In the genomic region with DNA sequence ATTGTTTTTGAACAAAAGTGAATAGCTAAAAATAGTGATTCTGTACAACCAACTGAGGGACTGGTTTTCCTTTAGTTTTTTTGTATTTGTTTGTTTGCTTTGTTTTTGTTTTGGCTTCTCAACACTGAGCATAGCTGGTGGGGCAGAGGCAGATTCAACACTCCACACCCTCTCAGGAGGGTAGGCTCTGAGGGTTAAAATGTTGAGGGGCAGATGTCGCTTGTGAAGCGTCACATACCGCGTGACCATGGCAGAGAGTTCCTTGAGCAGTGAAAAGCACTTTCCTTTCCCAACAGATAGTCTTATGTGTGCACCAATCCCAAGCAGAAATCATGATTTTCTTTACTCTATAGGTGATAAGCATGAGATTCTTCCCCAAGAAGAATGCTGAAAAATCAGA, we compare ENCODE assay signal across 3 cellular contexts.
TF ChIP-seq lines count a peak whose summit lies in the region.

No MANE protein-coding gene starts in this region.

TF ChIP-seq in HCT116, 20 proteins besides CTCF, POLR2A, EP300 and RAD21 (continues in another document):
- TF ChIP-seq, protein P1, sequence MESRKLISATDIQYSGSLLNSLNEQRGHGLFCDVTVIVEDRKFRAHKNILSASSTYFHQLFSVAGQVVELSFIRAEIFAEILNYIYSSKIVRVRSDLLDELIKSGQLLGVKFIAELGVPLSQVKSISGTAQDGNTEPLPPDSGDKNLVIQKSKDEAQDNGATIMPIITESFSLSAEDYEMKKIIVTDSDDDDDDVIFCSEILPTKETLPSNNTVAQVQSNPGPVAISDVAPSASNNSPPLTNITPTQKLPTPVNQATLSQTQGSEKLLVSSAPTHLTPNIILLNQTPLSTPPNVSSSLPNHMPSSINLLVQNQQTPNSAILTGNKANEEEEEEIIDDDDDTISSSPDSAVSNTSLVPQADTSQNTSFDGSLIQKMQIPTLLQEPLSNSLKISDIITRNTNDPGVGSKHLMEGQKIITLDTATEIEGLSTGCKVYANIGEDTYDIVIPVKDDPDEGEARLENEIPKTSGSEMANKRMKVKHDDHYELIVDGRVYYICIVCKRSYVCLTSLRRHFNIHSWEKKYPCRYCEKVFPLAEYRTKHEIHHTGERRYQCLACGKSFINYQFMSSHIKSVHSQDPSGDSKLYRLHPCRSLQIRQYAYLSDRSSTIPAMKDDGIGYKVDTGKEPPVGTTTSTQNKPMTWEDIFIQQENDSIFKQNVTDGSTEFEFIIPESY (IDR thresholded peaks at IDR 0.05; ENCODE audit: extremely low read depth, insufficient replicate concordance, low read length): no peak
- TF ChIP-seq SP1 (IDR thresholded peaks at IDR 0.05; ENCODE audit: low read depth) (no peak; the same call in 1 of the 2 replicates), EGR1 (IDR thresholded peaks at IDR 0.05; ENCODE audit: low read depth) (no peak), POLR2AphosphoS5 (IDR thresholded peaks at IDR 0.05; ENCODE audit: low read depth, low read length) (no peak), YY1 (IDR thresholded peaks at IDR 0.05; ENCODE audit: extremely low read depth, insufficient replicate concordance, low read depth, low read length) (no peak), EZH2 (IDR thresholded peaks at IDR 0.05) (no peak), FOSL1 (IDR thresholded peaks at IDR 0.05; ENCODE audit: low read depth) (no peak), ZFX (IDR thresholded peaks at IDR 0.05) (no peak), EZH2phosphoT487 (IDR thresholded peaks at IDR 0.05; ENCODE audit: borderline replicate concordance) (no peak), JUND (IDR thresholded peaks at IDR 0.05) (no peak), CBX3 (IDR thresholded peaks at IDR 0.05; ENCODE audit: low read depth) (no peak), TCF7L2 (IDR thresholded peaks at IDR 0.05; ENCODE audit: borderline replicate concordance, extremely low read depth, insufficient read depth, insufficient read length) (no peak), SIN3A (IDR thresholded peaks at IDR 0.05; ENCODE audit: low read depth) (no peak), ELF1 (IDR thresholded peaks at IDR 0.05; ENCODE audit: borderline replicate concordance, low read depth) (no peak), CEBPB (IDR thresholded peaks at IDR 0.05; ENCODE audit: low read depth) (no peak)
- TF ChIP-seq, protein P2, sequence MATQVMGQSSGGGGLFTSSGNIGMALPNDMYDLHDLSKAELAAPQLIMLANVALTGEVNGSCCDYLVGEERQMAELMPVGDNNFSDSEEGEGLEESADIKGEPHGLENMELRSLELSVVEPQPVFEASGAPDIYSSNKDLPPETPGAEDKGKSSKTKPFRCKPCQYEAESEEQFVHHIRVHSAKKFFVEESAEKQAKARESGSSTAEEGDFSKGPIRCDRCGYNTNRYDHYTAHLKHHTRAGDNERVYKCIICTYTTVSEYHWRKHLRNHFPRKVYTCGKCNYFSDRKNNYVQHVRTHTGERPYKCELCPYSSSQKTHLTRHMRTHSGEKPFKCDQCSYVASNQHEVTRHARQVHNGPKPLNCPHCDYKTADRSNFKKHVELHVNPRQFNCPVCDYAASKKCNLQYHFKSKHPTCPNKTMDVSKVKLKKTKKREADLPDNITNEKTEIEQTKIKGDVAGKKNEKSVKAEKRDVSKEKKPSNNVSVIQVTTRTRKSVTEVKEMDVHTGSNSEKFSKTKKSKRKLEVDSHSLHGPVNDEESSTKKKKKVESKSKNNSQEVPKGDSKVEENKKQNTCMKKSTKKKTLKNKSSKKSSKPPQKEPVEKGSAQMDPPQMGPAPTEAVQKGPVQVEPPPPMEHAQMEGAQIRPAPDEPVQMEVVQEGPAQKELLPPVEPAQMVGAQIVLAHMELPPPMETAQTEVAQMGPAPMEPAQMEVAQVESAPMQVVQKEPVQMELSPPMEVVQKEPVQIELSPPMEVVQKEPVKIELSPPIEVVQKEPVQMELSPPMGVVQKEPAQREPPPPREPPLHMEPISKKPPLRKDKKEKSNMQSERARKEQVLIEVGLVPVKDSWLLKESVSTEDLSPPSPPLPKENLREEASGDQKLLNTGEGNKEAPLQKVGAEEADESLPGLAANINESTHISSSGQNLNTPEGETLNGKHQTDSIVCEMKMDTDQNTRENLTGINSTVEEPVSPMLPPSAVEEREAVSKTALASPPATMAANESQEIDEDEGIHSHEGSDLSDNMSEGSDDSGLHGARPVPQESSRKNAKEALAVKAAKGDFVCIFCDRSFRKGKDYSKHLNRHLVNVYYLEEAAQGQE (IDR thresholded peaks at IDR 0.05; ENCODE audit: low read depth): no peak
- TF ChIP-seq, protein P3, sequence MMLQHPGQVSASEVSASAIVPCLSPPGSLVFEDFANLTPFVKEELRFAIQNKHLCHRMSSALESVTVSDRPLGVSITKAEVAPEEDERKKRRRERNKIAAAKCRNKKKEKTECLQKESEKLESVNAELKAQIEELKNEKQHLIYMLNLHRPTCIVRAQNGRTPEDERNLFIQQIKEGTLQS (IDR thresholded peaks at IDR 0.05): no peak

TF ChIP-seq in H1, 55 proteins besides CTCF, POLR2A, EP300 and RAD21:
- TF ChIP-seq RFX5 (IDR thresholded peaks at IDR 0.05; ENCODE audit: borderline replicate concordance, low read depth, low read length): no peak
- TF ChIP-seq GABPA (IDR thresholded peaks at IDR 0.05; ENCODE audit: borderline replicate concordance, insufficient read depth, low read length): no peak
- no peak for TF ChIP-seq PHF8 (conservative IDR thresholded peaks at IDR 0.05; ENCODE audit: low read depth, low read length)
- TF ChIP-seq TCF12 (IDR thresholded peaks at IDR 0.05; ENCODE audit: low read depth, low read length): no peak
- TF ChIP-seq, protein P3 (IDR thresholded peaks at IDR 0.05; ENCODE audit: insufficient read depth, low read depth, low read length): no peak
- TF ChIP-seq NANOG (IDR thresholded peaks at IDR 0.05; ENCODE audit: insufficient read depth, low read depth, low read length, poor library complexity, severe bottlenecking): no peak
- TF ChIP-seq RNF2 (IDR thresholded peaks at IDR 0.05; ENCODE audit: borderline replicate concordance, low read depth, low read length, missing control alignments, poor library complexity, severe bottlenecking): no peak
- TF ChIP-seq TEAD4 (IDR thresholded peaks at IDR 0.05; ENCODE audit: low read depth, low read length): no peak
- no peak for TF ChIP-seq GTF2F1 (IDR thresholded peaks at IDR 0.05; ENCODE audit: borderline replicate concordance, low read depth, low read length)
- TF ChIP-seq ASH2L (IDR thresholded peaks at IDR 0.05; ENCODE audit: low read length): no peak
- no peak for TF ChIP-seq HDAC6 (IDR thresholded peaks at IDR 0.05; ENCODE audit: low read depth, low read length)
- no peak for TF ChIP-seq HDAC2 (IDR thresholded peaks at IDR 0.05; ENCODE audit: borderline replicate concordance in 1 of 2, low read depth in 2 of 2, low read length in 2 of 2)
- TF ChIP-seq ZNF274 (IDR thresholded peaks at IDR 0.05; ENCODE audit: borderline replicate concordance, extremely low read depth, low read length): no peak
- TF ChIP-seq, protein P4, sequence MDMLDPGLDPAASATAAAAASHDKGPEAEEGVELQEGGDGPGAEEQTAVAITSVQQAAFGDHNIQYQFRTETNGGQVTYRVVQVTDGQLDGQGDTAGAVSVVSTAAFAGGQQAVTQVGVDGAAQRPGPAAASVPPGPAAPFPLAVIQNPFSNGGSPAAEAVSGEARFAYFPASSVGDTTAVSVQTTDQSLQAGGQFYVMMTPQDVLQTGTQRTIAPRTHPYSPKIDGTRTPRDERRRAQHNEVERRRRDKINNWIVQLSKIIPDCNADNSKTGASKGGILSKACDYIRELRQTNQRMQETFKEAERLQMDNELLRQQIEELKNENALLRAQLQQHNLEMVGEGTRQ (IDR thresholded peaks at IDR 0.05; ENCODE audit: low read length): no peak
- no peak for TF ChIP-seq FOSL1 (IDR thresholded peaks at IDR 0.05; ENCODE audit: insufficient read depth, low read depth, low read length)
- TF ChIP-seq SRF (IDR thresholded peaks at IDR 0.05; ENCODE audit: low read depth, low read length): no peak
TF ChIP-seq in H1: peak in this region for 0.

TF ChIP-seq in neural cell, 6 proteins besides CTCF, POLR2A, EP300 and RAD21:
- TF ChIP-seq, protein P2 (IDR thresholded peaks at IDR 0.05; ENCODE audit: borderline replicate concordance): no peak
- TF ChIP-seq EZH2 (IDR thresholded peaks at IDR 0.05; ENCODE audit: borderline replicate concordance, insufficient read depth, low read length, poor library complexity, severe bottlenecking): no peak
- no peak for TF ChIP-seq MXI1 (conservative IDR thresholded peaks at IDR 0.05; ENCODE audit: poor library complexity, severe bottlenecking)
- no peak for TF ChIP-seq POLR2AphosphoS5 (IDR thresholded peaks at IDR 0.05)
- no peak for TF ChIP-seq TAF1 (IDR thresholded peaks at IDR 0.05; ENCODE audit: low read depth)
- no peak for TF ChIP-seq SMC3 (conservative IDR thresholded peaks at IDR 0.05; ENCODE audit: poor library complexity)
